ENCODE assay signal across 1 cellular context in genomic region chr1:24744911-24745710, GRCh38.
TF ChIP-seq lines count a peak whose summit lies in the region.

Gene CLIC4, plus strand, starts transcription at chr1:24745447. Its CDS starts 107 bp downstream, at chr1:24745554.

TF ChIP-seq in HepG2, 621 proteins besides CTCF, POLR2A, EP300 and RAD21 (continued from another document and continues in another):
- TF ChIP-seq ATF5 (CRISPR knock-in tag; IDR thresholded peaks at IDR 0.05; ENCODE audit: low read depth) (no peak), JUND (CRISPR knock-in tag; IDR thresholded peaks at IDR 0.05) (no peak), ARID5B (CRISPR knock-in tag; IDR thresholded peaks at IDR 0.05) (0 out of 2 replicates have a peak, but pooled peaks have one; percentile 31), SSRP1 (CRISPR knock-in tag; IDR thresholded peaks at IDR 0.05) (no peak), RXRA (CRISPR knock-in tag; IDR thresholded peaks at IDR 0.05) (peak; percentile 69; the same call in 1 of the 2 replicates), ZNF367 (CRISPR knock-in tag; IDR thresholded peaks at IDR 0.05; ENCODE audit: borderline replicate concordance) (peak; percentile 54; the same call in 1 of the 2 replicates), SAP130 (CRISPR knock-in tag; IDR thresholded peaks at IDR 0.05; ENCODE audit: low read depth) (peak; percentile 77; the same call in 1 of the 2 replicates), NFAT5 (CRISPR knock-in tag; IDR thresholded peaks at IDR 0.05) (no peak), HNRNPK (IDR thresholded peaks at IDR 0.05; ENCODE audit: low read depth, low read length, poor library complexity, severe bottlenecking) (peak; percentile 91), ZNF124 (CRISPR knock-in tag; IDR thresholded peaks at IDR 0.05) (peak; percentile 89), ATF7 (IDR thresholded peaks at IDR 0.05) (peak; percentile 43; the same call in 1 of the 2 replicates), ATF7 (CRISPR knock-in tag; IDR thresholded peaks at IDR 0.05) (no peak), SIN3B (IDR thresholded peaks at IDR 0.05; ENCODE audit: low read length) (no peak), POGK (CRISPR knock-in tag; conservative IDR thresholded peaks at IDR 0.05) (peak; percentile 85), RERE (CRISPR knock-in tag; IDR thresholded peaks at IDR 0.05; ENCODE audit: low read depth) (no peak), ETV6 (CRISPR knock-in tag; conservative IDR thresholded peaks at IDR 0.05) (peak; percentile 51), ZNF670 (CRISPR knock-in tag; IDR thresholded peaks at IDR 0.05; ENCODE audit: borderline replicate concordance) (0 out of 2 replicates have a peak, but pooled peaks have one; percentile 62), TSC22D2 (CRISPR knock-in tag; IDR thresholded peaks at IDR 0.05; ENCODE audit: borderline replicate concordance) (no peak), PHF5A (CRISPR knock-in tag; IDR thresholded peaks at IDR 0.05; ENCODE audit: low read depth, unreplicated experiment) (no peak), CHD4 (IDR thresholded peaks at IDR 0.05; ENCODE audit: borderline replicate concordance, low read length) (no peak), HNRNPLL (IDR thresholded peaks at IDR 0.05; ENCODE audit: low read depth, low read length, poor library complexity, severe bottlenecking) (peak; percentile 88), ZNF350 (CRISPR knock-in tag; IDR thresholded peaks at IDR 0.05; ENCODE audit: borderline replicate concordance, low read depth) (peak; percentile 71), SRF (IDR thresholded peaks at IDR 0.05; ENCODE audit: low read depth, low read length) (no peak), EZH2 (conservative IDR thresholded peaks at IDR 0.05; ENCODE audit: low read depth, low read length) (no peak), NBN (conservative IDR thresholded peaks at IDR 0.05) (no peak), SATB2 (CRISPR knock-in tag; IDR thresholded peaks at IDR 0.05) (no peak), HHEX (CRISPR knock-in tag; IDR thresholded peaks at IDR 0.05) (no peak), ZMYM3 (CRISPR knock-in tag; IDR thresholded peaks at IDR 0.05) (peak; percentile 50; the same call in 1 of the 2 replicates), GATA4 (IDR thresholded peaks at IDR 0.05; ENCODE audit: borderline replicate concordance, low read depth) (peak; percentile 73; the same call in 1 of the 2 replicates), NR2F1 (CRISPR knock-in tag; IDR thresholded peaks at IDR 0.05) (no peak), HNRNPH1 (optimal IDR thresholded peaks at IDR 0.05; ENCODE audit: low read depth, low read length) (peak; percentile 83), KLF11 (CRISPR knock-in tag; IDR thresholded peaks at IDR 0.05) (no peak), ZSCAN21 (CRISPR knock-in tag; IDR thresholded peaks at IDR 0.05; ENCODE audit: borderline replicate concordance) (peak; percentile 97), ZNF460 (CRISPR knock-in tag; IDR thresholded peaks at IDR 0.05; ENCODE audit: borderline replicate concordance) (peak; percentile 52; the same call in 1 of the 2 replicates), ZNF232 (CRISPR knock-in tag; IDR thresholded peaks at IDR 0.05; ENCODE audit: borderline replicate concordance) (0 out of 2 replicates have a peak, but pooled peaks have one; percentile 65), U2AF2 (IDR thresholded peaks at IDR 0.05; ENCODE audit: low read depth, low read length) (no peak)
- TF ChIP-seq, protein P1, sequence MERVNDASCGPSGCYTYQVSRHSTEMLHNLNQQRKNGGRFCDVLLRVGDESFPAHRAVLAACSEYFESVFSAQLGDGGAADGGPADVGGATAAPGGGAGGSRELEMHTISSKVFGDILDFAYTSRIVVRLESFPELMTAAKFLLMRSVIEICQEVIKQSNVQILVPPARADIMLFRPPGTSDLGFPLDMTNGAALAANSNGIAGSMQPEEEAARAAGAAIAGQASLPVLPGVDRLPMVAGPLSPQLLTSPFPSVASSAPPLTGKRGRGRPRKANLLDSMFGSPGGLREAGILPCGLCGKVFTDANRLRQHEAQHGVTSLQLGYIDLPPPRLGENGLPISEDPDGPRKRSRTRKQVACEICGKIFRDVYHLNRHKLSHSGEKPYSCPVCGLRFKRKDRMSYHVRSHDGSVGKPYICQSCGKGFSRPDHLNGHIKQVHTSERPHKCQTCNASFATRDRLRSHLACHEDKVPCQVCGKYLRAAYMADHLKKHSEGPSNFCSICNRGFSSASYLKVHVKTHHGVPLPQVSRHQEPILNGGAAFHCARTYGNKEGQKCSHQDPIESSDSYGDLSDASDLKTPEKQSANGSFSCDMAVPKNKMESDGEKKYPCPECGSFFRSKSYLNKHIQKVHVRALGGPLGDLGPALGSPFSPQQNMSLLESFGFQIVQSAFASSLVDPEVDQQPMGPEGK (CRISPR knock-in tag; IDR thresholded peaks at IDR 0.05): peak; percentile 88
- TF ChIP-seq, protein P2, sequence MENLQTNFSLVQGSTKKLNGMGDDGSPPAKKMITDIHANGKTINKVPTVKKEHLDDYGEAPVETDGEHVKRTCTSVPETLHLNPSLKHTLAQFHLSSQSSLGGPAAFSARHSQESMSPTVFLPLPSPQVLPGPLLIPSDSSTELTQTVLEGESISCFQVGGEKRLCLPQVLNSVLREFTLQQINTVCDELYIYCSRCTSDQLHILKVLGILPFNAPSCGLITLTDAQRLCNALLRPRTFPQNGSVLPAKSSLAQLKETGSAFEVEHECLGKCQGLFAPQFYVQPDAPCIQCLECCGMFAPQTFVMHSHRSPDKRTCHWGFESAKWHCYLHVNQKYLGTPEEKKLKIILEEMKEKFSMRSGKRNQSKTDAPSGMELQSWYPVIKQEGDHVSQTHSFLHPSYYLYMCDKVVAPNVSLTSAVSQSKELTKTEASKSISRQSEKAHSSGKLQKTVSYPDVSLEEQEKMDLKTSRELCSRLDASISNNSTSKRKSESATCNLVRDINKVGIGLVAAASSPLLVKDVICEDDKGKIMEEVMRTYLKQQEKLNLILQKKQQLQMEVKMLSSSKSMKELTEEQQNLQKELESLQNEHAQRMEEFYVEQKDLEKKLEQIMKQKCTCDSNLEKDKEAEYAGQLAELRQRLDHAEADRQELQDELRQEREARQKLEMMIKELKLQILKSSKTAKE (CRISPR knock-in tag; IDR thresholded peaks at IDR 0.05; ENCODE audit: borderline replicate concordance): peak; percentile 56
- TF ChIP-seq, protein P3, sequence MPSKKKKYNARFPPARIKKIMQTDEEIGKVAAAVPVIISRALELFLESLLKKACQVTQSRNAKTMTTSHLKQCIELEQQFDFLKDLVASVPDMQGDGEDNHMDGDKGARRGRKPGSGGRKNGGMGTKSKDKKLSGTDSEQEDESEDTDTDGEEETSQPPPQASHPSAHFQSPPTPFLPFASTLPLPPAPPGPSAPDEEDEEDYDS (CRISPR knock-in tag; IDR thresholded peaks at IDR 0.05): peak; percentile 95
